1 cellular context compared by ENCODE assay signal in genomic region chr4:110042540-110043517, GRCh38.
TF ChIP-seq lines count a peak whose summit lies in the region.

No MANE protein-coding gene starts in this region.

TF ChIP-seq in WTC11, 78 proteins besides CTCF, POLR2A, EP300 and RAD21 (continued from another document):
- no peak for TF ChIP-seq ZNF396 (CRISPR knock-in tag; IDR thresholded peaks at IDR 0.05; ENCODE audit: borderline replicate concordance)
- TF ChIP-seq KAT7 (CRISPR knock-in tag; IDR thresholded peaks at IDR 0.05; ENCODE audit: borderline replicate concordance) = no peak
- TF ChIP-seq, protein P1, sequence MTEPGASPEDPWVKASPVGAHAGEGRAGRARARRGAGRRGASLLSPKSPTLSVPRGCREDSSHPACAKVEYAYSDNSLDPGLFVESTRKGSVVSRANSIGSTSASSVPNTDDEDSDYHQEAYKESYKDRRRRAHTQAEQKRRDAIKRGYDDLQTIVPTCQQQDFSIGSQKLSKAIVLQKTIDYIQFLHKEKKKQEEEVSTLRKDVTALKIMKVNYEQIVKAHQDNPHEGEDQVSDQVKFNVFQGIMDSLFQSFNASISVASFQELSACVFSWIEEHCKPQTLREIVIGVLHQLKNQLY (CRISPR knock-in tag; IDR thresholded peaks at IDR 0.05) = no peak
- TF ChIP-seq NFATC4 (CRISPR knock-in tag; IDR thresholded peaks at IDR 0.05) = no peak
- TF ChIP-seq NR2C2 (CRISPR knock-in tag; IDR thresholded peaks at IDR 0.05) = no peak
- no peak for TF ChIP-seq E2F5 (CRISPR knock-in tag; IDR thresholded peaks at IDR 0.05)
- TF ChIP-seq, protein P2, sequence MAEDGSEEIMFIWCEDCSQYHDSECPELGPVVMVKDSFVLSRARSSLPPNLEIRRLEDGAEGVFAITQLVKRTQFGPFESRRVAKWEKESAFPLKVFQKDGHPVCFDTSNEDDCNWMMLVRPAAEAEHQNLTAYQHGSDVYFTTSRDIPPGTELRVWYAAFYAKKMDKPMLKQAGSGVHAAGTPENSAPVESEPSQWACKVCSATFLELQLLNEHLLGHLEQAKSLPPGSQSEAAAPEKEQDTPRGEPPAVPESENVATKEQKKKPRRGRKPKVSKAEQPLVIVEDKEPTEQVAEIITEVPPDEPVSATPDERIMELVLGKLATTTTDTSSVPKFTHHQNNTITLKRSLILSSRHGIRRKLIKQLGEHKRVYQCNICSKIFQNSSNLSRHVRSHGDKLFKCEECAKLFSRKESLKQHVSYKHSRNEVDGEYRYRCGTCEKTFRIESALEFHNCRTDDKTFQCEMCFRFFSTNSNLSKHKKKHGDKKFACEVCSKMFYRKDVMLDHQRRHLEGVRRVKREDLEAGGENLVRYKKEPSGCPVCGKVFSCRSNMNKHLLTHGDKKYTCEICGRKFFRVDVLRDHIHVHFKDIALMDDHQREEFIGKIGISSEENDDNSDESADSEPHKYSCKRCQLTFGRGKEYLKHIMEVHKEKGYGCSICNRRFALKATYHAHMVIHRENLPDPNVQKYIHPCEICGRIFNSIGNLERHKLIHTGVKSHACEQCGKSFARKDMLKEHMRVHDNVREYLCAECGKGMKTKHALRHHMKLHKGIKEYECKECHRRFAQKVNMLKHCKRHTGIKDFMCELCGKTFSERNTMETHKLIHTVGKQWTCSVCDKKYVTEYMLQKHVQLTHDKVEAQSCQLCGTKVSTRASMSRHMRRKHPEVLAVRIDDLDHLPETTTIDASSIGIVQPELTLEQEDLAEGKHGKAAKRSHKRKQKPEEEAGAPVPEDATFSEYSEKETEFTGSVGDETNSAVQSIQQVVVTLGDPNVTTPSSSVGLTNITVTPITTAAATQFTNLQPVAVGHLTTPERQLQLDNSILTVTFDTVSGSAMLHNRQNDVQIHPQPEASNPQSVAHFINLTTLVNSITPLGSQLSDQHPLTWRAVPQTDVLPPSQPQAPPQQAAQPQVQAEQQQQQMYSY (CRISPR knock-in tag; IDR thresholded peaks at IDR 0.05) = no peak
- TF ChIP-seq SOX15 (CRISPR knock-in tag; IDR thresholded peaks at IDR 0.05) = no peak
